In genomic region chr9:91443321-91443993, GRCh38 we compare ENCODE assay signal across 29 cellular contexts.
"Had no signal": no experiment of that assay in that cellular context is flagged by ENCODE, and none has a peak within 500 bp of the region (broad histone marks: within the 10 kb centered on the region; RNA-seq: fewer than 3 reads in every experiment).

No MANE protein-coding gene starts in this region.

- H3K4me1 ChIP-seq: esophagus muscularis mucosa, foreskin keratinocyte, gastrocnemius medialis, heart left ventricle had no signal

- H3K4me3 ChIP-seq: coronary artery, esophagus muscularis mucosa, gastrocnemius medialis, heart left ventricle had no signal

- H3K27ac ChIP-seq: brain microvascular endothelial cell, coronary artery, esophagus muscularis mucosa, foreskin keratinocyte, gastrocnemius medialis, heart left ventricle, WERI-Rb-1 had no signal

- ATAC-seq: activated CD4-positive, CD25-positive, alpha-beta regulatory T cell treated with anti-CD3 and anti-CD28 coated beads, Interleukin-2, amount 50 U/mL, for 24 hours; activated CD8-positive, alpha-beta T cell treated with anti-CD3 and anti-CD28 coated beads for 36 hours; activated T-cell treated with anti-CD3 and anti-CD28 coated beads, Interleukin-2, amount 50 U/mL, for 4 hours; activated T-helper 17 cell treated with anti-CD3 and anti-CD28 coated beads, Interleukin-2, amount 50 U/mL, for 72 hours; effector memory CD8-positive, alpha-beta T cell; foreskin keratinocyte; gastrocnemius medialis; heart left ventricle had no signal

- H3K27me3 ChIP-seq: brain microvascular endothelial cell, gastrocnemius medialis had no signal

- H3K36me3 ChIP-seq: brain microvascular endothelial cell, esophagus muscularis mucosa, gastrocnemius medialis, heart left ventricle, WERI-Rb-1 had no signal

- FAIRE-seq: astrocyte had no signal

- DNase-seq: activated B cell treated with CpG ODN at 0.5 μM for 24 hours; activated CD4-positive, alpha-beta T cell treated with anti-CD3 and anti-CD28 coated beads for 48 hours; activated CD4-positive, alpha-beta T cell treated with anti-CD3 and anti-CD28 coated beads, Interleukin-2, amount 50 U/mL, for 1 hour; activated CD4-positive, alpha-beta T cell treated with anti-CD3 and anti-CD28 coated beads, Interleukin-2, amount 50 U/mL, for 48 hours; activated CD8-positive, alpha-beta memory T cell treated with anti-CD3 and anti-CD28 coated beads for 24 hours; activated CD8-positive, alpha-beta T cell treated with anti-CD3 and anti-CD28 coated beads for 36 hours; activated effector memory CD4-positive, alpha-beta T cell treated with Interleukin-2 at 50 U/mL for 16 hours; activated gamma-delta T cell treated with Interleukin-2 at 50 U/mL for 16 hours; activated naive CD4-positive, alpha-beta T cell treated with anti-CD3 and anti-CD28 coated beads, Interleukin-2, amount 50 U/mL, for 16 hours; activated naive CD4-positive, alpha-beta T cell treated with Interleukin-2 at 50 U/mL for 16 hours; activated T-cell treated with anti-CD3 and anti-CD28 coated beads, Interleukin-2, amount 50 U/mL, for 4 hours; amniotic stem cell; anterior cingulate cortex; brain microvascular endothelial cell; dermis blood vessel endothelial cell; effector CD4-positive, alpha-beta T cell; effector memory CD8-positive, alpha-beta T cell; erythroblast; foreskin keratinocyte; gastrocnemius medialis; glutamatergic neuron; heart left ventricle; T1000; WERI-Rb-1 had no signal
